24 cellular contexts compared by ENCODE assay signal in the genomic region with DNA sequence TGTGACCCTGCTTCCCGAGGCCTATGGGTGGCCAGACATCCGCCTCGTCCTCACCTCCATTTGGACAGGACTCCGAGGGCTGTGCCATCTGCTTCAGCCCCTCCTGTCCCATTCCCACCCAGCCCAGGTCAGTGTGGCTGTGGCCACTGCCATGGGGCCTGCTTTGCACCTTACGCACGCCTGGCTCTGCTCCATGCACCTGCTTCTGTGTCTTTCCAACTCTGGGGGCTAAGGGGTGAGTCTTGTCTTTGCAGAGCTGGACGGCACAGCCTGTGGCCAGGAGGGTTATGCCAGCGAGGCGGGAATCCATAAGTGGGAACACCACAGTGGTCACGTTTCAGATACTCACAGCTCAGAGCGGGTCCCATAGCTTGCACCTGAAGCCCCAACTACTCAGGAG. TPM values are rescaled to one million over a fixed set of nuclear protein-coding genes. Genes with fewer than 3 reads are reported as not detected.
"Had no signal": no experiment of that assay in that cellular context is flagged by ENCODE, and none has a peak within 500 bp of the region (broad histone marks: within the 10 kb centered on the region; RNA-seq: fewer than 3 reads in every experiment).

No MANE protein-coding gene starts in this region.

- DNase-seq: cortex of kidney; dorsolateral prefrontal cortex; effector CD8-positive, alpha-beta T cell; foreskin melanocyte; head of caudate nucleus; kidney glomerular epithelial cell; mammary epithelial cell; naive thymus-derived CD4-positive, alpha-beta T cell; nephron progenitor cell; nucleus accumbens; spleen; stimulated activated CD4-positive, alpha-beta T cell treated with anti-CD3 and anti-CD28 coated beads, Interleukin-15, amount 100 ng/mL, for 24 hours; stimulated activated CD4-positive, alpha-beta T cell treated with anti-CD3 and anti-CD28 coated beads, Interleukin-1b, Interleukin-23, amount 100 ng/mL, for 48 hours; stimulated activated CD4-positive, alpha-beta T cell treated with anti-CD3 and anti-CD28 coated beads, Interleukin-4, amount 100 ng/mL, for 4 hours; stimulated activated naive CD4-positive, alpha-beta T cell; stomach had no signal

- H3K27ac Mint-ChIP-seq: naive thymus-derived CD4-positive, alpha-beta T cell; nephron progenitor cell; type B pancreatic cell had no signal

- FAIRE-seq: urothelium cell line had no signal

- ATAC-seq: naive thymus-derived CD4-positive, alpha-beta T cell; sciatic nerve had no signal

- H3K4me1 Mint-ChIP-seq: nephron progenitor cell had no signal

- H3K27me3 Mint-ChIP-seq: naive thymus-derived CD4-positive, alpha-beta T cell; type B pancreatic cell had no signal

- H3K36me3 Mint-ChIP-seq: type B pancreatic cell had no signal

- H3K9me3 Mint-ChIP-seq: type B pancreatic cell had no signal

- H3K27me3 ChIP-seq: dorsolateral prefrontal cortex, hepatocyte, spleen, stomach had no signal

- H2AFZ ChIP-seq: hepatocyte had no signal

- H3K27ac ChIP-seq: hepatocyte, spleen, thoracic aorta had no signal

- H3K9me3 ChIP-seq: spleen, stomach, thoracic aorta had no signal

- H3K4me3 ChIP-seq: dorsolateral prefrontal cortex, hepatocyte, spleen, stomach, thoracic aorta had no signal

- H3K79me2 ChIP-seq: hepatocyte had no signal

- H3K4me2 ChIP-seq: hepatocyte had no signal

- H3K4me3 Mint-ChIP-seq: naive thymus-derived CD4-positive, alpha-beta T cell; nephron progenitor cell; type B pancreatic cell had no signal

RNA-seq across cellular contexts. Expression of a gene that starts 52.7 kb away (rescaled TPM):
- total RNA-seq: mesenteric fat pad; mononuclear cell; naive thymus-derived CD4-positive, alpha-beta T cell; pulmonary artery endothelial cell had no signal
- polyA plus RNA-seq: hepatocyte; mammary epithelial cell; naive thymus-derived CD4-positive, alpha-beta T cell had no signal
